1 cellular context compared by ENCODE assay signal in the genomic region with DNA sequence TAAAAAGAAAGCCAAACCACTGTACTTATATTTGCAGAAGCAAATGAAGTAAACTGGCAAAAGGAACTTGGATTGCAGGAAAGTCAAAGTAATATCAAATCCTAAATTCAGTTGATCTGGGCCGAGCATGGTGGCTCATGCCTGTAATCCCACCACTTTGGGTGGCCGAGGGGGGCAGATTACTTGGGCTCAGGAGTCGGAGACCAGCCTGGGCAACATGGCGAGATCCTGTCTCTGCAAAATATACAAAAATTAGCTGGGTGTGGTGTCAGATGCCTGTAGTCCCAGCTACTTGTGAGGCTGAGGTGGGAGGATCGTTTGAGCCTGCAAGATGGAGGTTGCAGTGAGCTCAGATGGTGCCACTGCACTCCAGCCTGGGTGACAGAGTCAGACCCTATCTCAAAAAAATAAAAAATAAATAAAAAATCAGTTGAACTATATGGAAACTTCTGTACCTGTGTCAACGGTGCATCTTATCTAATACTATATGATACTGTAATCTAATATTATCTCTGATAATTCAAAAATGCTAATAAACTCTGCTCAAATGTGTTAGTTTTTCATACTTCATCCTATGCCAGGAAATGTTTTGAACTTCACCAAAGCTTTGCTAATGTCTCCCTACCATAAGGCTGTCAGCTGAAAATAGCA.
TF ChIP-seq lines count a peak whose summit lies in the region.

No MANE protein-coding gene starts in this region.

TF ChIP-seq in HepG2, 621 proteins besides CTCF, POLR2A, EP300 and RAD21:
- TF ChIP-seq RBFOX2 (IDR thresholded peaks at IDR 0.05; ENCODE audit: low read depth, low read length) (peak; percentile 75), ZMAT5 (CRISPR knock-in tag; IDR thresholded peaks at IDR 0.05; ENCODE audit: borderline replicate concordance, low read depth) (no peak), ZNF781 (CRISPR knock-in tag; IDR thresholded peaks at IDR 0.05; ENCODE audit: borderline replicate concordance, not compliant biosample characterization) (no peak), TCF12 (IDR thresholded peaks at IDR 0.05) (no peak), TCF12 (CRISPR knock-in tag; IDR thresholded peaks at IDR 0.05) (no peak), ZNF747 (CRISPR knock-in tag; IDR thresholded peaks at IDR 0.05; ENCODE audit: borderline replicate concordance) (no peak), SSRP1 (CRISPR knock-in tag; IDR thresholded peaks at IDR 0.05) (0 out of 2 replicates have a peak, but pooled peaks have one; percentile 10), TOE1 (CRISPR knock-in tag; IDR thresholded peaks at IDR 0.05) (no peak), SRSF1 (optimal IDR thresholded peaks at IDR 0.05; ENCODE audit: low read depth, low read length) (no peak), AGO2 (optimal IDR thresholded peaks at IDR 0.05; ENCODE audit: low read depth, low read length) (peak; percentile 57), NAIF1 (CRISPR knock-in tag; IDR thresholded peaks at IDR 0.05; ENCODE audit: borderline replicate concordance) (0 out of 2 replicates have a peak, but pooled peaks have one; percentile 30), IKZF1 (IDR thresholded peaks at IDR 0.05) (no peak), TP53 (CRISPR knock-in tag; conservative IDR thresholded peaks at IDR 0.05) (no peak), FOSL1 (CRISPR knock-in tag; IDR thresholded peaks at IDR 0.05; ENCODE audit: borderline replicate concordance) (no peak), KLF12 (CRISPR knock-in tag; IDR thresholded peaks at IDR 0.05; ENCODE audit: borderline replicate concordance) (0 out of 2 replicates have a peak, but pooled peaks have one; percentile 42), ZKSCAN8 (CRISPR knock-in tag; IDR thresholded peaks at IDR 0.05; ENCODE audit: borderline replicate concordance) (no peak), GTF2F1 (IDR thresholded peaks at IDR 0.05; ENCODE audit: low read length) (no peak), ETS1 (CRISPR knock-in tag; IDR thresholded peaks at IDR 0.05) (0 out of 2 replicates have a peak, but pooled peaks have one; percentile 13), SCMH1 (CRISPR knock-in tag; IDR thresholded peaks at IDR 0.05; ENCODE audit: borderline replicate concordance) (no peak), PAF1 (CRISPR knock-in tag; IDR thresholded peaks at IDR 0.05) (peak; percentile 42; the same call in 1 of the 2 replicates), NR2F2 (IDR thresholded peaks at IDR 0.05; ENCODE audit: borderline replicate concordance, low read depth) (0 out of 2 replicates have a peak, but pooled peaks have one; percentile 1), ZNF770 (CRISPR knock-in tag; IDR thresholded peaks at IDR 0.05) (peak; percentile 35; the same call in 1 of the 2 replicates), ZNF788 (CRISPR knock-in tag; IDR thresholded peaks at IDR 0.05; ENCODE audit: borderline replicate concordance) (no peak), POLR2G (IDR thresholded peaks at IDR 0.05; ENCODE audit: low read depth, low read length) (peak; percentile 69), PHF8 (CRISPR knock-in tag; IDR thresholded peaks at IDR 0.05) (no peak), SNAPC5 (CRISPR knock-in tag; IDR thresholded peaks at IDR 0.05; ENCODE audit: borderline replicate concordance) (peak; percentile 32; the same call in 1 of the 2 replicates), MBD4 (IDR thresholded peaks at IDR 0.05; ENCODE audit: borderline replicate concordance, low read length) (no peak), NR0B2 (CRISPR knock-in tag; IDR thresholded peaks at IDR 0.05) (no peak), ZHX1 (CRISPR knock-in tag; IDR thresholded peaks at IDR 0.05; ENCODE audit: low read depth) (no peak)
